ENCODE assay signal across 20 cellular contexts in genomic region chr3:186170516-186170915, GRCh38.
"Had no signal": no experiment of that assay in that cellular context is flagged by ENCODE, and none has a peak within 500 bp of the region (broad histone marks: within the 10 kb centered on the region; RNA-seq: fewer than 3 reads in every experiment).

No MANE protein-coding gene starts in this region.

- H3K9me3 ChIP-seq: gastrocnemius medialis, heart right ventricle, left ventricle myocardium inferior, sigmoid colon, thoracic aorta, transverse colon had no signal

- H3K27me3 ChIP-seq: gastrocnemius medialis, heart right ventricle, sigmoid colon, transverse colon had no signal

- H3K4me1 ChIP-seq: gastrocnemius medialis, neural progenitor cell, transverse colon had no signal

- H3K4me3 ChIP-seq: gastrocnemius medialis, heart right ventricle, left ventricle myocardium inferior, lung, neural progenitor cell, sigmoid colon, skin epidermis, thoracic aorta, transverse colon had no signal

- DNase-seq: cortex of kidney; effector memory CD4-positive, alpha-beta T cell; gastrocnemius medialis; heart right ventricle; islet precursor cell; left ventricle myocardium inferior; mesenchymal stem cell; midbrain; occipital lobe; sigmoid colon; stimulated activated CD4-positive, alpha-beta T cell treated with anti-CD3 and anti-CD28 coated beads, Interleukin-2, amount 100 ng/mL, for 24 hours; stimulated activated CD4-positive, alpha-beta T cell treated with anti-CD3 and anti-CD28 coated beads, Interleukin-4, amount 100 ng/mL, for 4 hours; stimulated activated naive B cell treated with anti-CD40 and anti-IgM and Interleukin-4, amounts not matched to agents 10 μg/mL and 1 μg/mL and 100 μg/mL, for 72 hours; stimulated activated naive CD8-positive, alpha-beta T cell treated with anti-CD3 and anti-CD28 coated beads, Interleukin-15, amount 100 ng/mL, for 72 hours; transverse colon had no signal

- H3K27ac ChIP-seq: gastrocnemius medialis, heart right ventricle, left ventricle myocardium inferior, neural progenitor cell, sigmoid colon, thoracic aorta, transverse colon had no signal

- H3K36me3 ChIP-seq: gastrocnemius medialis, left ventricle myocardium inferior, neural progenitor cell, sigmoid colon, transverse colon had no signal

- FAIRE-seq: endometrium had no signal

- H2AFZ ChIP-seq: neural progenitor cell had no signal
